Comparison of ENCODE assay signal across 19 cellular contexts in genomic region chr12:47798481-47798948, GRCh38. TPM values are rescaled to one million over a fixed set of nuclear protein-coding genes. Genes with fewer than 3 reads are reported as not detected.
A peak's percentile ranks its signal among the peaks of the same experiment; 100 is the strongest.
DNase-seq lines count a peak whose midpoint lies in the region; ATAC-seq and TF ChIP-seq lines count a peak whose summit lies in the region.
"Had no signal": no experiment of that assay in that cellular context is flagged by ENCODE, and none has a peak within 500 bp of the region (broad histone marks: within the 10 kb centered on the region; RNA-seq: fewer than 3 reads in every experiment).

No MANE protein-coding gene starts in this region.

- no peak overlapping the region for H3K9ac ChIP-seq in mesendoderm (ENCODE audit: low read length)

- peaks cover 9% of the 10 kb centered on the region for H3K4me1 ChIP-seq in mesendoderm (ENCODE audit: control insufficient read depth, low read depth, low read length)
- H3K4me1 ChIP-seq: Caco-2 had no signal

- H2BK15ac ChIP-seq in mesendoderm (replicated peaks; ENCODE audit: low read depth): no peak overlapping the region

- intact Hi-C loops in CD4-positive, alpha-beta T cell (cut with DNase I, micrococcal nuclease): no loop called here
- intact Hi-C loops in dorsolateral prefrontal cortex (cut with DNase I): loop anchor here (2.0 to 10.0 kb wide), 4 partner anchors 20 to 386 kb away; partner anchors contain the start of genes CCDC184 (in 1 of the 2) and HDAC7 (in 1 of the 2)

- TF ChIP-seq CTCF in CD4-positive, alpha-beta T cell (IDR thresholded peaks at IDR 0.05): no peak
- TF ChIP-seq CTCF in dorsolateral prefrontal cortex (IDR thresholded peaks at IDR 0.05 in 54 of 56, conservative IDR thresholded peaks at IDR 0.05 in 2 of 56; ENCODE audit: low read depth in 1 of 56, partially characterized antibody in 56 of 56) (no peak), endothelial cell (IDR thresholded peaks at IDR 0.05; ENCODE audit: unreplicated experiment) (no peak)

- no CpG with 5 or more reads among the region's 15 CpGs for WGBS in mesendoderm (ENCODE audit: extremely low coverage, insufficient coverage, low lambda C conversion rate)

- no peaks in the 10 kb centered on the region for H3K27me3 Mint-ChIP-seq in CD4-positive, alpha-beta T cell
- no peaks in the 10 kb centered on the region for H3K27me3 Mint-ChIP-seq in stimulated activated memory B cell treated with anti-CD40 and anti-IgM and Interleukin-4, amounts not matched to agents 10 μg/mL and 1 μg/mL and 100 μg/mL, for 72 hours
- H3K27me3 Mint-ChIP-seq in endothelial cell (ENCODE audit: unreplicated experiment): peaks cover 35% of the 10 kb centered on the region
- H3K27me3 Mint-ChIP-seq: naive B cell, type B pancreatic cell had no signal

- no peak overlapping the region for H4K8ac ChIP-seq in mesendoderm (ENCODE audit: low read depth, low read length)

- no peak overlapping the region for H3K18ac ChIP-seq in mesendoderm (ENCODE audit: low read length)

- no peak overlapping the region for H3K4ac ChIP-seq in mesendoderm (ENCODE audit: low read depth, low read length)

- CTCF ChIA-PET in CD4-positive, alpha-beta T cell (lab: Charles Lee): interaction anchor here (0.9 to 7.3 kb wide), 3 partner anchors 10 to 40 kb away, joined by 4 to 65 read pairs (median 12); no protein-coding TSS in a partner anchor

- H3K36me3 Mint-ChIP-seq in CD4-positive, alpha-beta T cell (ENCODE audit: low read depth): peaks cover 69% of the 10 kb centered on the region
- peaks cover 39% of the 10 kb centered on the region for H3K36me3 Mint-ChIP-seq in stimulated activated memory B cell treated with anti-CD40 and anti-IgM and Interleukin-4, amounts not matched to agents 10 μg/mL and 1 μg/mL and 100 μg/mL, for 72 hours
- H3K36me3 Mint-ChIP-seq in endothelial cell (ENCODE audit: low read depth, unreplicated experiment): peaks cover 30% of the 10 kb centered on the region

- peak overlapping the region; percentile 85 for H3K27ac Mint-ChIP-seq in CD4-positive, alpha-beta T cell
- H3K27ac Mint-ChIP-seq in stimulated activated memory B cell treated with anti-CD40 and anti-IgM and Interleukin-4, amounts not matched to agents 10 μg/mL and 1 μg/mL and 100 μg/mL, for 72 hours: peak overlapping the region; percentile 73
- no peak overlapping the region for H3K27ac Mint-ChIP-seq in endothelial cell (ENCODE audit: unreplicated experiment)
- H3K27ac Mint-ChIP-seq: type B pancreatic cell, WTC11 had no signal

- no peak overlapping the region for H2BK5ac ChIP-seq in mesendoderm (ENCODE audit: low read length)

- no peaks in the 10 kb centered on the region for H3K9me3 ChIP-seq in CD4-positive, alpha-beta T cell (ENCODE audit: control insufficient read depth, low read length)
- no peaks in the 10 kb centered on the region for H3K9me3 ChIP-seq in KOPT-K1 (ENCODE audit: insufficient read depth, low read length, poor library complexity, severe bottlenecking)
- H3K9me3 ChIP-seq: adrenal gland, Caco-2, right lobe of liver had no signal

- H2BK120ac ChIP-seq in mesendoderm (ENCODE audit: low read depth, low read length): no peak overlapping the region

- peaks cover 45% of the 10 kb centered on the region for H3K4me1 Mint-ChIP-seq in CD4-positive, alpha-beta T cell (ENCODE audit: low read depth)
- H3K4me1 Mint-ChIP-seq in stimulated activated memory B cell treated with anti-CD40 and anti-IgM and Interleukin-4, amounts not matched to agents 10 μg/mL and 1 μg/mL and 100 μg/mL, for 72 hours: peaks cover 53% of the 10 kb centered on the region
- peaks cover 62% of the 10 kb centered on the region for H3K4me1 Mint-ChIP-seq in endothelial cell (ENCODE audit: unreplicated experiment)

- peaks cover 43% of the 10 kb centered on the region for H3K79me2 ChIP-seq in mesendoderm (ENCODE audit: control insufficient read depth, insufficient read depth, low read length)

- H2AK5ac ChIP-seq in mesendoderm (ENCODE audit: low read length): no peak overlapping the region

- H3K27me3 ChIP-seq in CD4-positive, alpha-beta T cell (ENCODE audit: control insufficient read depth, insufficient read depth, low read length): no peaks in the 10 kb centered on the region
- no peaks in the 10 kb centered on the region for H3K27me3 ChIP-seq in dorsolateral prefrontal cortex
- H3K27me3 ChIP-seq in mesendoderm (ENCODE audit: insufficient read depth, low read length, poor library complexity): no peaks in the 10 kb centered on the region
- H3K27me3 ChIP-seq: adrenal gland, right lobe of liver had no signal

- H3K36me3 ChIP-seq in KOPT-K1 (ENCODE audit: insufficient read depth, low read length): peaks cover 89% of the 10 kb centered on the region
- peaks cover 15% of the 10 kb centered on the region for H3K36me3 ChIP-seq in mesendoderm (ENCODE audit: control insufficient read depth, insufficient read depth, low read length)

- H3K27ac ChIP-seq in CD4-positive, alpha-beta T cell (ENCODE audit: low read depth, low read length): no peak overlapping the region
- peak overlapping the region; percentile 26 for H3K27ac ChIP-seq in KOPT-K1 (ENCODE audit: low read depth, low read length, poor library complexity, severe bottlenecking)
- H3K27ac ChIP-seq in dorsolateral prefrontal cortex: peak overlapping the region; percentile 47 to 97 (median 91)
- no peak overlapping the region for H3K27ac ChIP-seq in mesendoderm (ENCODE audit: low read depth, low read length)
- H3K27ac ChIP-seq: right lobe of liver had no signal

- H3K9me3 Mint-ChIP-seq in CD4-positive, alpha-beta T cell: no peaks in the 10 kb centered on the region
- no peaks in the 10 kb centered on the region for H3K9me3 Mint-ChIP-seq in stimulated activated memory B cell treated with anti-CD40 and anti-IgM and Interleukin-4, amounts not matched to agents 10 μg/mL and 1 μg/mL and 100 μg/mL, for 72 hours
- H3K9me3 Mint-ChIP-seq in endothelial cell (ENCODE audit: unreplicated experiment): no peaks in the 10 kb centered on the region
- H3K9me3 Mint-ChIP-seq: activated T-cell treated with anti-CD3 and anti-CD28 coated beads, Interleukin-2, amount 50 U/mL, for 72 hours; naive B cell; type B pancreatic cell; WTC11 had no signal

- no peak overlapping the region for H3K4me3 ChIP-seq in dorsolateral prefrontal cortex
- no peak overlapping the region for H3K4me3 ChIP-seq in mesendoderm (ENCODE audit: low read length)
- H3K4me3 ChIP-seq: adrenal gland, right lobe of liver had no signal

- no peak for ATAC-seq in CD4-positive, alpha-beta T cell (ENCODE audit: poor library complexity)
- no peak for ATAC-seq in stimulated activated memory B cell treated with anti-CD40 and anti-IgM and Interleukin-4, amounts not matched to agents 10 μg/mL and 1 μg/mL and 100 μg/mL, for 72 hours
- no peak for ATAC-seq in GM21576 (IDR thresholded peaks at IDR 0.05; ENCODE audit: unreplicated experiment)
- ATAC-seq: activated T-cell treated with anti-CD3 and anti-CD28 coated beads, Interleukin-2, amount 50 U/mL, for 72 hours; HCT116; right lobe of liver; SK-N-SH treated with all-trans-retinoic acid at 6 μM for 48 hours; WTC11 had no signal

- POLR2A ChIA-PET in CD4-positive, alpha-beta T cell (lab: Charles Lee): interaction anchor here (1.5 to 2.4 kb wide), 2 partner anchors 12 to 39 kb away, joined by 3 to 6 read pairs; no protein-coding TSS in a partner anchor

- H3K4me2 ChIP-seq in mesendoderm (ENCODE audit: low read length): no peak overlapping the region

- no peak overlapping the region for H3K4me3 Mint-ChIP-seq in CD4-positive, alpha-beta T cell
- no peak overlapping the region for H3K4me3 Mint-ChIP-seq in stimulated activated memory B cell treated with anti-CD40 and anti-IgM and Interleukin-4, amounts not matched to agents 10 μg/mL and 1 μg/mL and 100 μg/mL, for 72 hours
- H3K4me3 Mint-ChIP-seq in endothelial cell (ENCODE audit: unreplicated experiment): no peak overlapping the region
- H3K4me3 Mint-ChIP-seq: activated T-cell treated with anti-CD3 and anti-CD28 coated beads, Interleukin-2, amount 50 U/mL, for 72 hours; naive B cell; type B pancreatic cell; WTC11 had no signal

- no peak overlapping the region for H3K56ac ChIP-seq in mesendoderm (ENCODE audit: low read length)

- H3K23ac ChIP-seq in mesendoderm (ENCODE audit: low read length): no peak overlapping the region

- no peak for DNase-seq in CD4-positive, alpha-beta T cell
- DNase-seq in dorsolateral prefrontal cortex (no peak), mesendoderm (no peak), endothelial cell (ENCODE audit: low spot score) (no peak)
- DNase-seq: activated T-cell treated with anti-CD3 and anti-CD28 coated beads, Interleukin-2, amount 50 U/mL, for 72 hours; adrenal gland; Caco-2; islet precursor cell; naive B cell; NCI-H2107; NCI-H510A treated with DMSO at 0.1 percent for 48 hours had no signal

- peaks cover 36% of the 10 kb centered on the region for H3K79me1 ChIP-seq in mesendoderm (ENCODE audit: low read length)

- H4K5ac ChIP-seq in mesendoderm (ENCODE audit: low read length): no peak overlapping the region

RNA-seq across cellular contexts. Expression of gene HDAC7, which starts 21.2 kb away (rescaled TPM):
- 100 to 1,000 TPM; 116 to 122 TPM for total RNA-seq in CD4-positive, alpha-beta T cell
- total RNA-seq in dorsolateral prefrontal cortex: 10 to 100 TPM; 25.9 to 77.6 (median 46.8) TPM
- 50.1 TPM for polyA plus RNA-seq in mesendoderm (2013, experiment 1 of 2)
- polyA plus RNA-seq in mesendoderm (2013, experiment 2 of 2): 51.3 TPM
- 387 TPM for total RNA-seq in endothelial cell (ENCODE audit: unreplicated experiment)

RNA-seq across cellular contexts. Expression of gene SLC48A1, which starts 25.5 kb away (rescaled TPM):
- 1 to 10 TPM; 4.5 to 5.8 TPM for total RNA-seq in CD4-positive, alpha-beta T cell
- total RNA-seq in dorsolateral prefrontal cortex (100 to 1,000 TPM in 84 of 120 experiments, 10 to 100 TPM in 36; 71.9 to 264 (median 114) TPM), endothelial cell (ENCODE audit: unreplicated experiment) (65.5 TPM)
- 9.6 TPM for polyA plus RNA-seq in mesendoderm (2013, experiment 1 of 2)
- polyA plus RNA-seq in mesendoderm (2013, experiment 2 of 2): 9.2 TPM

RNA-seq across cellular contexts. Expression of gene RAPGEF3, which starts 39.8 kb away (rescaled TPM):
- total RNA-seq in CD4-positive, alpha-beta T cell: under 1 TPM; 0.17 to 0.33 TPM
- total RNA-seq in dorsolateral prefrontal cortex (100 to 1,000 TPM in 51 of 120 experiments, 10 to 100 TPM in 69; 33.3 to 206 (median 93.7) TPM), endothelial cell (ENCODE audit: unreplicated experiment) (81.5 TPM)
- 7.8 TPM for polyA plus RNA-seq in mesendoderm (2013, experiment 1 of 2)
- polyA plus RNA-seq in mesendoderm (2013, experiment 2 of 2): 7.4 TPM

Comparison
In these comparisons a context has a peak if more than half of its experiments do, and no peak if none do; other contexts are left out.
1. H3K27ac ChIP-seq: peak in KOPT-K1 (single experiment) and dorsolateral prefrontal cortex (59 of 59); none in CD4-positive, alpha-beta T cell (single experiment) and mesendoderm (single experiment).
2. RNA of gene RAPGEF3, which starts 39.8 kb away (total RNA-seq): 33.3 to 206 TPM in dorsolateral prefrontal cortex and 81.5 TPM in endothelial cell (single experiment); 0.17 to 0.33 TPM in CD4-positive, alpha-beta T cell; every median in the first group is over 10 times any median in the second.
3. intact Hi-C loops: an anchor here in dorsolateral prefrontal cortex (2.0 to 10.0 kb wide); none called in CD4-positive, alpha-beta T cell.